In genomic region chr3:8937064-8938020, GRCh38 we compare ENCODE assay signal across 14 cellular contexts. TPM values are rescaled to one million over a fixed set of nuclear protein-coding genes. Genes with fewer than 3 reads are reported as not detected.
DNase-seq lines count a peak whose midpoint lies in the region; ATAC-seq, FAIRE-seq and TF ChIP-seq lines count a peak whose summit lies in the region.
"Had no signal": no experiment of that assay in that cellular context is flagged by ENCODE, and none has a peak within 500 bp of the region (broad histone marks: within the 10 kb centered on the region; RNA-seq: fewer than 3 reads in every experiment).

No MANE protein-coding gene starts in this region.

- H3F3A ChIP-seq in MM.1S (ENCODE audit: insufficient read depth, low read length) = no peaks in the 10 kb centered on the region

- no peaks in the 10 kb centered on the region for H3K9me3 Mint-ChIP-seq in astrocyte (ENCODE audit: unreplicated experiment)

- H3K9me2 ChIP-seq in MM.1S (replicated peaks; ENCODE audit: insufficient read depth, low read length) = no peaks in the 10 kb centered on the region

- H3K27ac ChIP-seq in astrocyte (ENCODE audit: low read depth, low read length) = peak overlapping the region; percentile 93
- H3K27ac ChIP-seq in MM.1S (ENCODE audit: low read length) = no peak overlapping the region
- H3K27ac ChIP-seq: BLaER1, ovary, SK-N-MC, vagina had no signal

- H3K4me3 Mint-ChIP-seq in astrocyte (ENCODE audit: unreplicated experiment) = no peak overlapping the region
- H3K4me3 Mint-ChIP-seq: activated CD8-positive, alpha-beta memory T cell treated with anti-CD3 and anti-CD28 coated beads, Interleukin-2, amount 10 ng/mL, durations not matched to agents 7 days and 5 days had no signal

- H2AFZ ChIP-seq in astrocyte (ENCODE audit: low read depth, low read length) = no peak overlapping the region
- H2AFZ ChIP-seq in MM.1S (ENCODE audit: low read length) = no peak overlapping the region

- H3K9ac ChIP-seq in astrocyte (ENCODE audit: low read length) (peak overlapping the region; percentile 73), MM.1S (ENCODE audit: low read length) (no peak overlapping the region)
- H3K9ac ChIP-seq: BLaER1 had no signal

- H3K9me3 ChIP-seq in astrocyte (ENCODE audit: insufficient read depth, low read depth, low read length) = no peaks in the 10 kb centered on the region
- H3K9me3 ChIP-seq in MM.1S (replicated peaks; ENCODE audit: insufficient read depth, low read length) = no peaks in the 10 kb centered on the region
- H3K9me3 ChIP-seq: BLaER1, ovary, vagina had no signal

- peaks cover 14% of the 10 kb centered on the region for H3K4me1 Mint-ChIP-seq in astrocyte (ENCODE audit: low read depth, unreplicated experiment)
- H3K4me1 Mint-ChIP-seq: activated CD8-positive, alpha-beta memory T cell treated with anti-CD3 and anti-CD28 coated beads, Interleukin-2, amount 10 ng/mL, durations not matched to agents 7 days and 5 days had no signal

- H3K4me2 ChIP-seq in astrocyte (ENCODE audit: low read length) (peak overlapping the region; percentile 65), MM.1S (ENCODE audit: low read depth, low read length) (no peak overlapping the region)
- H3K4me2 ChIP-seq: BLaER1 had no signal

- H3K27me3 Mint-ChIP-seq in astrocyte (ENCODE audit: low read depth, unreplicated experiment) = no peaks in the 10 kb centered on the region
- H3K27me3 Mint-ChIP-seq: activated CD8-positive, alpha-beta memory T cell treated with anti-CD3 and anti-CD28 coated beads, Interleukin-2, amount 10 ng/mL, durations not matched to agents 7 days and 5 days had no signal

- peak overlapping the region; percentile 89 for H3K27ac Mint-ChIP-seq in astrocyte (ENCODE audit: unreplicated experiment)
- H3K27ac Mint-ChIP-seq: activated CD8-positive, alpha-beta memory T cell treated with anti-CD3 and anti-CD28 coated beads, Interleukin-2, amount 10 ng/mL, durations not matched to agents 7 days and 5 days had no signal

- intact Hi-C loops in Right ventricle myocardium inferior (cut with DNase I) = loop anchor here (10.0 kb wide), 1 partner anchor 173 kb away; the partner anchor contains the start of gene OXTR
- intact Hi-C loops in cardiac septum (cut with DNase I) = no loop called here
- intact Hi-C loops in left cardiac atrium (cut with DNase I) = no loop called here

- FAIRE-seq in astrocyte (lab: Jason Lieb, UNC) = peak; percentile 70
- FAIRE-seq in urothelium cell line (lab: Jason Lieb, UNC) = no peak

- H4K20me1 ChIP-seq in astrocyte (ENCODE audit: insufficient read depth, low read length) = no peaks in the 10 kb centered on the region
- H4K20me1 ChIP-seq in MM.1S (ENCODE audit: insufficient read depth, low read length) = no peaks in the 10 kb centered on the region
- H4K20me1 ChIP-seq: BLaER1 had no signal

- TF ChIP-seq CTCF in astrocyte (IDR thresholded peaks at IDR 0.05; ENCODE audit: insufficient read depth, low read depth, low read length) = no peak
- TF ChIP-seq CTCF in MM.1S (IDR thresholded peaks at IDR 0.05; ENCODE audit: low read length) = no peak

- H3K27me3 ChIP-seq in astrocyte (ENCODE audit: insufficient read depth, low read length) (no peaks in the 10 kb centered on the region), MM.1S (replicated peaks; ENCODE audit: insufficient read depth, low read length) (no peaks in the 10 kb centered on the region)
- H3K27me3 ChIP-seq: BLaER1, ovary, vagina had no signal

- ATAC-seq in Right ventricle myocardium inferior = peak; percentile 57
- peak; percentile 88 to 95 for ATAC-seq in left cardiac atrium

- H3K4me1 ChIP-seq in astrocyte (ENCODE audit: insufficient read depth, low read length) (peaks cover 25% of the 10 kb centered on the region), MM.1S (ENCODE audit: low read length) (no peaks in the 10 kb centered on the region)
- H3K4me1 ChIP-seq: BLaER1, vagina had no signal

- H3K79me2 ChIP-seq in astrocyte (ENCODE audit: insufficient read depth, low read length) (peaks cover 3% of the 10 kb centered on the region), MM.1S (ENCODE audit: low read length) (no peaks in the 10 kb centered on the region)

- DNase-seq in Right ventricle myocardium inferior (ENCODE audit: missing footprints) = no peak
- DNase-seq in cardiac septum (ENCODE audit: low spot score) = no peak
- peak; percentile 90 for DNase-seq in astrocyte (ENCODE audit: low read depth)
- DNase-seq in left cardiac atrium = no peak
- peak; percentile 54 for DNase-seq in urothelium cell line (ENCODE audit: low spot score)
- no peak for DNase-seq in NCI-H345 treated with DMSO at 0.1 percent for 48 hours (lab: John Stamatoyannopoulos, UW; ENCODE audit: unreplicated experiment)
- no peak for DNase-seq in MM.1S
- DNase-seq in NCI-H2171 treated with DMSO at 0.1 percent for 48 hours (lab: John Stamatoyannopoulos, UW) = no peak
- DNase-seq: activated CD8-positive, alpha-beta memory T cell treated with anti-CD3 and anti-CD28 coated beads, Interleukin-2, amount 10 ng/mL, durations not matched to agents 7 days and 5 days; NCI-H2081; ovary had no signal

- H3K36me3 ChIP-seq in astrocyte (ENCODE audit: insufficient read depth, low read length) (peaks cover 20% of the 10 kb centered on the region), MM.1S (replicated peaks; ENCODE audit: insufficient read depth, low read length) (peaks cover 9% of the 10 kb centered on the region; the same call in 1 of the 2 replicates)
- H3K36me3 ChIP-seq: ovary, vagina had no signal

- H3K4me3 ChIP-seq in astrocyte (ENCODE audit: insufficient read depth, low read depth, low read length) (peak overlapping the region; percentile 13), MM.1S (ENCODE audit: low read length) (no peak overlapping the region)
- H3K4me3 ChIP-seq: BLaER1, ovary, SK-N-MC, vagina had no signal

- H3K36me3 Mint-ChIP-seq in astrocyte (ENCODE audit: low read depth, unreplicated experiment) = no peaks in the 10 kb centered on the region

RNA-seq across cellular contexts. Expression of gene RAD18, which starts 25.9 kb away (rescaled TPM):
- 7.5 TPM for total RNA-seq in Right ventricle myocardium inferior
- total RNA-seq in cardiac septum = 3.2 TPM
- 6.0 and 6.5 TPM in 2 replicates for total RNA-seq in astrocyte
- total RNA-seq in left cardiac atrium = 10 to 100 TPM in 1 of 2 donors, 1 to 10 TPM in 1; 4.2 to 13.5 TPM

Comparison
In these comparisons a context has a peak if more than half of its experiments do, and no peak if none do; other contexts are left out.
1. DNase-seq: peak in astrocyte (single experiment) and urothelium cell line (single experiment); none in Right ventricle myocardium inferior (single experiment), cardiac septum (single experiment), left cardiac atrium (single experiment), NCI-H345 treated with DMSO at 0.1 percent for 48 hours (single experiment), MM.1S (single experiment) and NCI-H2171 treated with DMSO at 0.1 percent for 48 hours (single experiment).